1 cellular context compared by ENCODE assay signal in genomic region chr20:48288930-48289507, GRCh38.
TF ChIP-seq lines count a peak whose summit lies in the region.

No MANE protein-coding gene starts in this region.

TF ChIP-seq in K562, 482 proteins besides CTCF, POLR2A, EP300 and RAD21 (continued from another document):
- TF ChIP-seq ZBTB11 (CRISPR knock-in tag; IDR thresholded peaks at IDR 0.05) (peak in 1 of 3 experiments; percentile 4; a peak in 1 of 6 replicates), LCOR (CRISPR knock-in tag; IDR thresholded peaks at IDR 0.05) (no peak)
